27 cellular contexts compared by ENCODE assay signal in the genomic region with DNA sequence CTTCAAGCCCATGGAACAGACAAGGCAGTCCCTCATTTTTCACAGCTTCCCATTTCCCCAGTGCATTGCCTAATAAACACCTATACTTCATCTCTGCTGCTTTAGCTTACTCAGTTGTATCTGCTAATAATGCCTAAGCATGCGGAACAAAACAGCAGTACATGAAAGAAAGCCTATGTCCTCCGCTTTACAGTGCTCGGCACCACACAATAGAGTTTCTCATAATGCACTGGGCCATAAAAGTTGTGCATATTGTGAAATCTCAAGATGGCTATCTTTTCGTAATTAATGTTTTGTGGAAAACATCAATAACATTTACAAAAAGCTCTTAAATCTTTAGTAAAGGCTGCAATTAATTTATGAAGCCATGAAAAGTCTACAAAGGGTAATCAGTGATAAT.
DNase-seq lines count a peak whose midpoint lies in the region; TF ChIP-seq lines count a peak whose summit lies in the region.
"Had no signal": no experiment of that assay in that cellular context is flagged by ENCODE, and none has a peak within 500 bp of the region (broad histone marks: within the 10 kb centered on the region; RNA-seq: fewer than 3 reads in every experiment).

No MANE protein-coding gene starts in this region.

- no peak for TF ChIP-seq CTCF in HL-60 (IDR thresholded peaks at IDR 0.05; ENCODE audit: insufficient read depth, low read length)

- H3K4me3 ChIP-seq in HL-60 (replicated peaks; ENCODE audit: insufficient read depth, low read length) (no peak overlapping the region), SJCRH30 (no peak overlapping the region)
- H3K4me3 ChIP-seq: ascending aorta, esophagus squamous epithelium, suprapubic skin, uterus had no signal

- H3K36me3 Mint-ChIP-seq in activated T-cell treated with anti-CD3 and anti-CD28 coated beads, Interleukin-2, amount 50 U/mL, for 24 hours (ENCODE audit: low read depth), result peaks cover 27% of the 10 kb centered on the region

- H3K27ac Mint-ChIP-seq in activated T-cell treated with anti-CD3 and anti-CD28 coated beads, Interleukin-2, amount 50 U/mL, for 24 hours, result no peak overlapping the region
- H3K27ac Mint-ChIP-seq: activated CD4-positive, alpha-beta T cell treated with anti-CD3 and anti-CD28 coated beads for 36 hours; activated naive CD4-positive, alpha-beta T cell treated with anti-CD3 and anti-CD28 coated beads, Interleukin-2, amount 50 U/mL, for 72 hours; effector memory CD8-positive, alpha-beta T cell; naive thymus-derived CD4-positive, alpha-beta T cell; T-cell had no signal

- H3K27me3 ChIP-seq in HL-60 (ENCODE audit: insufficient read depth, poor library complexity, severe bottlenecking), result no peaks in the 10 kb centered on the region
- no peaks in the 10 kb centered on the region for H3K27me3 ChIP-seq in SJCRH30
- H3K27me3 ChIP-seq: ascending aorta, esophagus squamous epithelium, suprapubic skin, uterus had no signal

- H3K27ac ChIP-seq in HL-60 (replicated peaks) (peak overlapping the region; percentile 1), SJCRH30 (peak overlapping the region; percentile 57)
- H3K27ac ChIP-seq: ascending aorta, esophagus squamous epithelium, parathyroid adenoma, suprapubic skin, uterus had no signal

- peaks cover 43% of the 10 kb centered on the region for H3K4me1 ChIP-seq in SJCRH30
- H3K4me1 ChIP-seq: parathyroid adenoma had no signal

- no peaks in the 10 kb centered on the region for H3K36me3 ChIP-seq in SJCRH30
- H3K36me3 ChIP-seq: ascending aorta, esophagus squamous epithelium, suprapubic skin, uterus had no signal

- H3K4me3 Mint-ChIP-seq in activated T-cell treated with anti-CD3 and anti-CD28 coated beads, Interleukin-2, amount 50 U/mL, for 24 hours, result no peak overlapping the region
- H3K4me3 Mint-ChIP-seq: activated CD4-positive, alpha-beta T cell treated with anti-CD3 and anti-CD28 coated beads for 36 hours; effector memory CD8-positive, alpha-beta T cell; naive thymus-derived CD4-positive, alpha-beta T cell; T-cell had no signal

- DNase-seq in HL-60 (ENCODE audit: low read depth in 1 of 2, low spot score in 1 of 2) (no peak), SJCRH30 (peak; percentile 17 to 58), iPS-NIHi11 (ENCODE audit: low spot score) (peak; percentile 24), renal cortical epithelial cell (ENCODE audit: low read depth) (peak; percentile 58), SIG-M5 (lab: John Stamatoyannopoulos, UW) (no peak), OCI-M1 (lab: John Stamatoyannopoulos, UW) (no peak)
- no peak for DNase-seq in activated T-cell treated with anti-CD3 and anti-CD28 coated beads, Interleukin-2, amount 50 U/mL, for 24 hours
- DNase-seq in activated naive CD4-positive, alpha-beta T cell treated with anti-CD3 and anti-CD28 coated beads, Interleukin-2, amount 50 U/mL, for 16 hours, result no peak
- DNase-seq: activated CD4-positive, alpha-beta T cell treated with anti-CD3 and anti-CD28 coated beads for 36 hours; activated CD8-positive, alpha-beta memory T cell treated with anti-CD3 and anti-CD28 coated beads for 24 hours; Calu3; cerebellar nuclear complex; effector memory CD8-positive, alpha-beta T cell; esophagus squamous epithelium; KBM-7; MM.1S; naive thymus-derived CD4-positive, alpha-beta T cell; NCI-H146; NCI-H82; PC-3; Right ventricle myocardium superior; T-cell; uterus had no signal

- peaks cover 1% of the 10 kb centered on the region for H3K4me1 Mint-ChIP-seq in activated T-cell treated with anti-CD3 and anti-CD28 coated beads, Interleukin-2, amount 50 U/mL, for 24 hours (ENCODE audit: low read depth)
- H3K4me1 Mint-ChIP-seq: activated CD4-positive, alpha-beta T cell treated with anti-CD3 and anti-CD28 coated beads for 36 hours had no signal

- H3K9me3 Mint-ChIP-seq in activated T-cell treated with anti-CD3 and anti-CD28 coated beads, Interleukin-2, amount 50 U/mL, for 24 hours, result no peaks in the 10 kb centered on the region
- H3K9me3 Mint-ChIP-seq: effector memory CD8-positive, alpha-beta T cell; T-cell had no signal

- H3K27me3 Mint-ChIP-seq in activated T-cell treated with anti-CD3 and anti-CD28 coated beads, Interleukin-2, amount 50 U/mL, for 24 hours, result no peaks in the 10 kb centered on the region
- H3K27me3 Mint-ChIP-seq: activated CD4-positive, alpha-beta T cell treated with anti-CD3 and anti-CD28 coated beads for 36 hours; effector memory CD8-positive, alpha-beta T cell; naive thymus-derived CD4-positive, alpha-beta T cell; T-cell had no signal

- H3K9me3 ChIP-seq in SJCRH30 (replicated peaks), result no peaks in the 10 kb centered on the region
- H3K9me3 ChIP-seq: ascending aorta, esophagus squamous epithelium, suprapubic skin, uterus had no signal

Comparison
In these comparisons a context has a peak if more than half of its experiments do, and no peak if none do; other contexts are left out.
1. DNase-seq: peak in SJCRH30 (2 of 2), iPS-NIHi11 (single experiment) and renal cortical epithelial cell (single experiment); none in HL-60 (0 of 2), SIG-M5 (single experiment), OCI-M1 (single experiment), activated T-cell treated with anti-CD3 and anti-CD28 coated beads, Interleukin-2, amount 50 U/mL, for 24 hours (single experiment) and activated naive CD4-positive, alpha-beta T cell treated with anti-CD3 and anti-CD28 coated beads, Interleukin-2, amount 50 U/mL, for 16 hours (single experiment).